In genomic region chr17:70184207-70184606, GRCh38 we compare ENCODE assay signal across 29 cellular contexts. TPM values are rescaled to one million over a fixed set of nuclear protein-coding genes. Genes with fewer than 3 reads are reported as not detected.
"Had no signal": no experiment of that assay in that cellular context is flagged by ENCODE, and none has a peak within 500 bp of the region (broad histone marks: within the 10 kb centered on the region; RNA-seq: fewer than 3 reads in every experiment).

No MANE protein-coding gene starts in this region.

- H3K27me3 ChIP-seq: adrenal gland, body of pancreas, esophagus squamous epithelium had no signal

- H3K9me3 ChIP-seq: adrenal gland, body of pancreas, esophagus squamous epithelium had no signal

- DNase-seq: activated CD4-positive, alpha-beta memory T cell treated with anti-CD3 and anti-CD28 coated beads for 36 hours; activated CD4-positive, alpha-beta T cell treated with anti-CD3 and anti-CD28 coated beads for 36 hours; activated CD4-positive, alpha-beta T cell treated with anti-CD3 and anti-CD28 coated beads, Interleukin-2, amount 10 ng/mL, durations not matched to agents 24 days and 14 days; activated CD4-positive, CD25-positive, alpha-beta regulatory T cell; activated CD4-positive, CD25-positive, alpha-beta regulatory T cell treated with anti-CD3 and anti-CD28 coated beads, Interleukin-2, amount 50 U/mL, for 72 hours; activated CD8-positive, alpha-beta memory T cell treated with anti-CD3 and anti-CD28 coated beads, Interleukin-2, amount 10 ng/mL, durations not matched to agents 7 days and 5 days; activated CD8-positive, alpha-beta memory T cell treated with anti-CD3 and anti-CD28 coated beads, Interleukin-2, amount 50 U/mL, for 4 hours; activated CD8-positive, alpha-beta T cell treated with anti-CD3 and anti-CD28 coated beads, Interleukin-2, amount 10 ng/mL, durations not matched to agents 7 days and 5 days; activated effector memory CD4-positive, alpha-beta T cell treated with anti-CD3 and anti-CD28 coated beads, Interleukin-2, amount 50 U/mL, for 16 hours; activated naive CD4-positive, alpha-beta T cell treated with anti-CD3 and anti-CD28 coated beads for 36 hours; activated naive CD8-positive, alpha-beta T cell treated with anti-CD3 and anti-CD28 coated beads for 36 hours; activated naive CD8-positive, alpha-beta T cell treated with anti-CD3 and anti-CD28 coated beads, Interleukin-2, amount 50 U/mL, for 24 hours; activated T-cell treated with anti-CD3 and anti-CD28 coated beads, Interleukin-2, amount 50 U/mL, for 1 hour; activated T-cell treated with anti-CD3 and anti-CD28 coated beads, Interleukin-2, amount 50 U/mL, for 48 hours; amygdala; aorta; body of pancreas; cortex of kidney; effector CD8-positive, alpha-beta T cell; esophagus squamous epithelium; foreskin melanocyte; T-helper 2 cell had no signal

- H3K4me3 ChIP-seq: adrenal gland, body of pancreas, esophagus squamous epithelium had no signal

- H3K36me3 ChIP-seq: adrenal gland, esophagus squamous epithelium had no signal

- ATAC-seq: activated CD4-positive, alpha-beta T cell treated with anti-CD3 and anti-CD28 coated beads for 36 hours; activated CD8-positive, alpha-beta memory T cell treated with anti-CD3 and anti-CD28 coated beads, Interleukin-2, amount 10 ng/mL, durations not matched to agents 7 days and 5 days; activated CD8-positive, alpha-beta T cell treated with anti-CD3 and anti-CD28 coated beads, Interleukin-2, amount 10 ng/mL, durations not matched to agents 7 days and 5 days; activated naive CD8-positive, alpha-beta T cell treated with anti-CD3 and anti-CD28 coated beads, Interleukin-2, amount 50 U/mL, for 24 hours; body of pancreas had no signal

- FAIRE-seq: colon, endometrium had no signal

- H3K4me1 ChIP-seq: adrenal gland, body of pancreas had no signal

- H3K27ac ChIP-seq: adrenal gland, body of pancreas, epithelial cell of prostate had no signal

RNA-seq across cellular contexts. Expression of gene KCNJ2, which starts 14.9 kb away (rescaled TPM):
- total RNA-seq: activated CD4-positive, alpha-beta memory T cell treated with anti-CD3 and anti-CD28 coated beads for 36 hours; activated CD4-positive, alpha-beta T cell treated with anti-CD3 and anti-CD28 coated beads for 36 hours; activated CD4-positive, alpha-beta T cell treated with anti-CD3 and anti-CD28 coated beads, Interleukin-2, amount 10 ng/mL, durations not matched to agents 24 days and 14 days; activated CD8-positive, alpha-beta memory T cell treated with anti-CD3 and anti-CD28 coated beads for 36 hours; activated CD8-positive, alpha-beta memory T cell treated with anti-CD3 and anti-CD28 coated beads, Interleukin-2, amount 10 ng/mL, durations not matched to agents 7 days and 5 days; activated CD8-positive, alpha-beta T cell treated with anti-CD3 and anti-CD28 coated beads, Interleukin-2, amount 10 ng/mL, durations not matched to agents 7 days and 5 days; activated naive CD4-positive, alpha-beta T cell treated with anti-CD3 and anti-CD28 coated beads for 36 hours; activated naive CD8-positive, alpha-beta T cell treated with anti-CD3 and anti-CD28 coated beads for 36 hours; activated T-helper 1 cell treated with anti-CD3 and anti-CD28 coated beads, Interleukin-12 subunit alpha, Interleukin-12 subunit beta, Interleukin-2, Interleukin-4 antibody, amounts not matched to agents 30 ng/mL and 10 ng/mL and 1 ng/mL, durations not matched to agents 14 hours and 24 hours and 36 hours; T-helper 1 cell treated with Interleukin-12 subunit alpha and Interleukin-12 subunit beta and Interleukin-4 antibody, amounts not matched to agents 30 ng/mL and 1 ng/mL, for 36 hours had no signal
